In genomic region chr19:13398780-13399726, GRCh38 we compare ENCODE assay signal across 9 cellular contexts.
DNase-seq lines count a peak whose midpoint lies in the region; ATAC-seq and TF ChIP-seq lines count a peak whose summit lies in the region.
"Had no signal": no experiment of that assay in that cellular context is flagged by ENCODE, and none has a peak within 500 bp of the region (broad histone marks: within the 10 kb centered on the region; RNA-seq: fewer than 3 reads in every experiment).

No MANE protein-coding gene starts in this region.

- no peaks in the 10 kb centered on the region for H3K4me1 ChIP-seq in ovary (ENCODE audit: insufficient read depth)

- TF ChIP-seq CTCF in ovary (IDR thresholded peaks at IDR 0.05): no peak
- TF ChIP-seq CTCF in GM10248 (IDR thresholded peaks at IDR 0.05; ENCODE audit: control extremely low read depth, extremely low read depth, low read depth, missing control alignments): no peak

- no peak for TF ChIP-seq POLR2A in ovary (IDR thresholded peaks at IDR 0.05)

- DNase-seq in H4 (ENCODE audit: low spot score) (peak; percentile 73), RPMI7951 (ENCODE audit: low read depth) (peak; percentile 98), skeletal muscle cell (ENCODE audit: low read depth) (peak; percentile 88), retina (no peak), ovary (no peak), GM10248 (ENCODE audit: extremely low spot score) (no peak)
- DNase-seq in activated CD4-positive, CD25-positive, alpha-beta regulatory T cell treated with anti-CD3 and anti-CD28 coated beads, Interleukin-2, amount 50 U/mL, for 72 hours: no peak
- DNase-seq: NCI-H1694 had no signal

- no peaks in the 10 kb centered on the region for H3K9me3 ChIP-seq in ovary

- intact Hi-C loops in ovary (cut with DNase I): no loop called here

- H3K27ac ChIP-seq in ovary: no peak overlapping the region

- no peak overlapping the region for H3K4me3 ChIP-seq in skeletal muscle cell (ENCODE audit: low read depth, low read length)
- no peak overlapping the region for H3K4me3 ChIP-seq in ovary

- 53 to 60% (median 54%) methylated on average over 10 of the region's 10 CpGs for WGBS in ovary, 3 donors

- no peaks in the 10 kb centered on the region for H3K36me3 ChIP-seq in ovary

- no peak for TF ChIP-seq EP300 in ovary (IDR thresholded peaks at IDR 0.05)

- CTCF ChIA-PET in GM10248 (lab: Yijun Ruan, JAX): interaction anchor here (1.8 kb wide), 1 partner anchor 322 kb away, joined by 4 read pairs; no protein-coding TSS in a partner anchor

- ATAC-seq in esophagus mucosa: peak; percentile 87

- H3K27me3 ChIP-seq in ovary: no peaks in the 10 kb centered on the region

- POLR2A ChIA-PET in GM10248 (lab: Yijun Ruan, JAX): no interaction called here

Comparison
In these comparisons a context has a peak if more than half of its experiments do, and no peak if none do; other contexts are left out.
1. DNase-seq: peak in H4 (single experiment), RPMI7951 (single experiment) and skeletal muscle cell (single experiment); none in retina (single experiment), activated CD4-positive, CD25-positive, alpha-beta regulatory T cell treated with anti-CD3 and anti-CD28 coated beads, Interleukin-2, amount 50 U/mL, for 72 hours (single experiment), ovary (0 of 5) and GM10248 (single experiment).